Comparison of ENCODE assay signal across 1 cellular context in the genomic region with DNA sequence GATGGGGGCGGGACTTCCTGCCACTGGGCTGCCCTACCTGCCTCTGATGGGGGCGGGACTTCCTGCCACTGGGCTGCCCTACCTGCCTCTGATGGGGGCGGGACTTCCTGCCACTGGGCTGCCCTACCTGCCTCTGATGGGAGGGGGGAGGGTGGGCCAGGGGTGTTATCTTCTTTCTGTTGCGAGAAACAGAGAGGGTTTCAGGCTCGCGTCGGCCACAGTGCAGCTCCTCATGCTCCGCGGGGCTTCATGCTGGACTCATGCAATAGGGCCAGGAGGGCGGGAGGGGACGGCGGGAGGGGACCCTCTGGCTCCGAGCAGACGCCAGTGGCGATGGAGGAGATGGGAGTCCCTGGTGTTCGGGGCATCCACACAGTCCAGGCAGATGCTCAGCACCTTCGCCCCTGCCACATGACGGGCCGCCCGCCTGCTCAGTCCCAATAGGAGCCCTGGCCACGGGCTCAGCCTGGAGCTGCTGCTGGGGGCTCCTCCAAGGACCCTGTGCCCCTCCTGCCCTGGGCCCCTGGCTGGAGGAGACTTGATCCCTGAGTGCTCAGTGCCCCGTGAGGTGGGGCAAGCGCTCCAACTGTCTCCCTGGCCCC.
TF ChIP-seq lines count a peak whose summit lies in the region.

No MANE protein-coding gene starts in this region.

TF ChIP-seq in GM23338, 12 proteins besides CTCF, POLR2A, EP300 and RAD21:
- TF ChIP-seq JUNB (IDR thresholded peaks at IDR 0.05; ENCODE audit: unreplicated experiment): no peak
- TF ChIP-seq POLR2AphosphoS5 (IDR thresholded peaks at IDR 0.05; ENCODE audit: low read depth): no peak
- TF ChIP-seq, protein P1, sequence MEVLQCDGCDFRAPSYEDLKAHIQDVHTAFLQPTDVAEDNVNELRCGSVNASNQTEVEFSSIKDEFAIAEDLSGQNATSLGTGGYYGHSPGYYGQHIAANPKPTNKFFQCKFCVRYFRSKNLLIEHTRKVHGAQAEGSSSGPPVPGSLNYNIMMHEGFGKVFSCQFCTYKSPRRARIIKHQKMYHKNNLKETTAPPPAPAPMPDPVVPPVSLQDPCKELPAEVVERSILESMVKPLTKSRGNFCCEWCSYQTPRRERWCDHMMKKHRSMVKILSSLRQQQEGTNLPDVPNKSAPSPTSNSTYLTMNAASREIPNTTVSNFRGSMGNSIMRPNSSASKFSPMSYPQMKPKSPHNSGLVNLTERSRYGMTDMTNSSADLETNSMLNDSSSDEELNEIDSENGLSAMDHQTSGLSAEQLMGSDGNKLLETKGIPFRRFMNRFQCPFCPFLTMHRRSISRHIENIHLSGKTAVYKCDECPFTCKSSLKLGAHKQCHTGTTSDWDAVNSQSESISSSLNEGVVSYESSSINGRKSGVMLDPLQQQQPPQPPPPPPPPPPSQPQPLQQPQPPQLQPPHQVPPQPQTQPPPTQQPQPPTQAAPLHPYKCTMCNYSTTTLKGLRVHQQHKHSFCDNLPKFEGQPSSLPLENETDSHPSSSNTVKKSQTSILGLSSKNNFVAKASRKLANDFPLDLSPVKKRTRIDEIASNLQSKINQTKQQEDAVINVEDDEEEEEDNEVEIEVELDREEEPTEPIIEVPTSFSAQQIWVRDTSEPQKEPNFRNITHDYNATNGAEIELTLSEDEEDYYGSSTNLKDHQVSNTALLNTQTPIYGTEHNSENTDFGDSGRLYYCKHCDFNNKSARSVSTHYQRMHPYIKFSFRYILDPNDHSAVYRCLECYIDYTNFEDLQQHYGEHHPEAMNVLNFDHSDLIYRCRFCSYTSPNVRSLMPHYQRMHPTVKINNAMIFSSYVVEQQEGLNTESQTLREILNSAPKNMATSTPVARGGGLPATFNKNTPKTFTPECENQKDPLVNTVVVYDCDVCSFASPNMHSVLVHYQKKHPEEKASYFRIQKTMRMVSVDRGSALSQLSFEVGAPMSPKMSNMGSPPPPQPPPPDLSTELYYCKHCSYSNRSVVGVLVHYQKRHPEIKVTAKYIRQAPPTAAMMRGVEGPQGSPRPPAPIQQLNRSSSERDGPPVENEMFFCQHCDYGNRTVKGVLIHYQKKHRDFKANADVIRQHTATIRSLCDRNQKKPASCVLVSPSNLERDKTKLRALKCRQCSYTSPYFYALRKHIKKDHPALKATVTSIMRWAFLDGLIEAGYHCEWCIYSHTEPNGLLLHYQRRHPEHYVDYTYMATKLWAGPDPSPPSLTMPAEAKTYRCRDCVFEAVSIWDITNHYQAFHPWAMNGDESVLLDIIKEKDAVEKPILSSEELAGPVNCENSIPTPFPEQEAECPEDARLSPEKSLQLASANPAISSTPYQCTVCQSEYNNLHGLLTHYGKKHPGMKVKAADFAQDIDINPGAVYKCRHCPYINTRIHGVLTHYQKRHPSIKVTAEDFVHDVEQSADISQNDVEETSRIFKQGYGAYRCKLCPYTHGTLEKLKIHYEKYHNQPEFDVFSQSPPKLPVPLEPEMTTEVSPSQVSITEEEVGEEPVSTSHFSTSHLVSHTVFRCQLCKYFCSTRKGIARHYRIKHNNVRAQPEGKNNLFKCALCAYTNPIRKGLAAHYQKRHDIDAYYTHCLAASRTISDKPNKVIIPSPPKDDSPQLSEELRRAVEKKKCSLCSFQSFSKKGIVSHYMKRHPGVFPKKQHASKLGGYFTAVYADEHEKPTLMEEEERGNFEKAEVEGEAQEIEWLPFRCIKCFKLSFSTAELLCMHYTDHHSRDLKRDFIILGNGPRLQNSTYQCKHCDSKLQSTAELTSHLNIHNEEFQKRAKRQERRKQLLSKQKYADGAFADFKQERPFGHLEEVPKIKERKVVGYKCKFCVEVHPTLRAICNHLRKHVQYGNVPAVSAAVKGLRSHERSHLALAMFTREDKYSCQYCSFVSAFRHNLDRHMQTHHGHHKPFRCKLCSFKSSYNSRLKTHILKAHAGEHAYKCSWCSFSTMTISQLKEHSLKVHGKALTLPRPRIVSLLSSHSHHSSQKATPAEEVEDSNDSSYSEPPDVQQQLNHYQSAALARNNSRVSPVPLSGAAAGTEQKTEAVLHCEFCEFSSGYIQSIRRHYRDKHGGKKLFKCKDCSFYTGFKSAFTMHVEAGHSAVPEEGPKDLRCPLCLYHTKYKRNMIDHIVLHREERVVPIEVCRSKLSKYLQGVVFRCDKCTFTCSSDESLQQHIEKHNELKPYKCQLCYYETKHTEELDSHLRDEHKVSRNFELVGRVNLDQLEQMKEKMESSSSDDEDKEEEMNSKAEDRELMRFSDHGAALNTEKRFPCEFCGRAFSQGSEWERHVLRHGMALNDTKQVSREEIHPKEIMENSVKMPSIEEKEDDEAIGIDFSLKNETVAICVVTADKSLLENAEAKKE (CRISPR knock-in tag; IDR thresholded peaks at IDR 0.05): no peak
- TF ChIP-seq CREB1 (CRISPR knock-in tag; IDR thresholded peaks at IDR 0.05; ENCODE audit: low read depth): no peak
- TF ChIP-seq, protein P2, sequence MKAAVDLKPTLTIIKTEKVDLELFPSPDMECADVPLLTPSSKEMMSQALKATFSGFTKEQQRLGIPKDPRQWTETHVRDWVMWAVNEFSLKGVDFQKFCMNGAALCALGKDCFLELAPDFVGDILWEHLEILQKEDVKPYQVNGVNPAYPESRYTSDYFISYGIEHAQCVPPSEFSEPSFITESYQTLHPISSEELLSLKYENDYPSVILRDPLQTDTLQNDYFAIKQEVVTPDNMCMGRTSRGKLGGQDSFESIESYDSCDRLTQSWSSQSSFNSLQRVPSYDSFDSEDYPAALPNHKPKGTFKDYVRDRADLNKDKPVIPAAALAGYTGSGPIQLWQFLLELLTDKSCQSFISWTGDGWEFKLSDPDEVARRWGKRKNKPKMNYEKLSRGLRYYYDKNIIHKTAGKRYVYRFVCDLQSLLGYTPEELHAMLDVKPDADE (IDR thresholded peaks at IDR 0.05): no peak; the same call in 1 of the 2 replicates
- TF ChIP-seq STAT1 (IDR thresholded peaks at IDR 0.05; ENCODE audit: unreplicated experiment): no peak
- TF ChIP-seq ZNF331 (CRISPR knock-in tag; IDR thresholded peaks at IDR 0.05; ENCODE audit: low read depth): no peak
- no peak for TF ChIP-seq EZH2 (IDR thresholded peaks at IDR 0.05; ENCODE audit: low read depth, unreplicated experiment)
- TF ChIP-seq EZH2phosphoT487 (IDR thresholded peaks at IDR 0.05; ENCODE audit: unreplicated experiment): no peak
- TF ChIP-seq ZNF114 (CRISPR knock-in tag; IDR thresholded peaks at IDR 0.05): no peak
- TF ChIP-seq, protein P3, sequence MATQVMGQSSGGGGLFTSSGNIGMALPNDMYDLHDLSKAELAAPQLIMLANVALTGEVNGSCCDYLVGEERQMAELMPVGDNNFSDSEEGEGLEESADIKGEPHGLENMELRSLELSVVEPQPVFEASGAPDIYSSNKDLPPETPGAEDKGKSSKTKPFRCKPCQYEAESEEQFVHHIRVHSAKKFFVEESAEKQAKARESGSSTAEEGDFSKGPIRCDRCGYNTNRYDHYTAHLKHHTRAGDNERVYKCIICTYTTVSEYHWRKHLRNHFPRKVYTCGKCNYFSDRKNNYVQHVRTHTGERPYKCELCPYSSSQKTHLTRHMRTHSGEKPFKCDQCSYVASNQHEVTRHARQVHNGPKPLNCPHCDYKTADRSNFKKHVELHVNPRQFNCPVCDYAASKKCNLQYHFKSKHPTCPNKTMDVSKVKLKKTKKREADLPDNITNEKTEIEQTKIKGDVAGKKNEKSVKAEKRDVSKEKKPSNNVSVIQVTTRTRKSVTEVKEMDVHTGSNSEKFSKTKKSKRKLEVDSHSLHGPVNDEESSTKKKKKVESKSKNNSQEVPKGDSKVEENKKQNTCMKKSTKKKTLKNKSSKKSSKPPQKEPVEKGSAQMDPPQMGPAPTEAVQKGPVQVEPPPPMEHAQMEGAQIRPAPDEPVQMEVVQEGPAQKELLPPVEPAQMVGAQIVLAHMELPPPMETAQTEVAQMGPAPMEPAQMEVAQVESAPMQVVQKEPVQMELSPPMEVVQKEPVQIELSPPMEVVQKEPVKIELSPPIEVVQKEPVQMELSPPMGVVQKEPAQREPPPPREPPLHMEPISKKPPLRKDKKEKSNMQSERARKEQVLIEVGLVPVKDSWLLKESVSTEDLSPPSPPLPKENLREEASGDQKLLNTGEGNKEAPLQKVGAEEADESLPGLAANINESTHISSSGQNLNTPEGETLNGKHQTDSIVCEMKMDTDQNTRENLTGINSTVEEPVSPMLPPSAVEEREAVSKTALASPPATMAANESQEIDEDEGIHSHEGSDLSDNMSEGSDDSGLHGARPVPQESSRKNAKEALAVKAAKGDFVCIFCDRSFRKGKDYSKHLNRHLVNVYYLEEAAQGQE (IDR thresholded peaks at IDR 0.05; ENCODE audit: unreplicated experiment): no peak
- no peak for TF ChIP-seq NANOG (IDR thresholded peaks at IDR 0.05; ENCODE audit: borderline replicate concordance)
